1 cellular context compared by ENCODE assay signal in the genomic region with DNA sequence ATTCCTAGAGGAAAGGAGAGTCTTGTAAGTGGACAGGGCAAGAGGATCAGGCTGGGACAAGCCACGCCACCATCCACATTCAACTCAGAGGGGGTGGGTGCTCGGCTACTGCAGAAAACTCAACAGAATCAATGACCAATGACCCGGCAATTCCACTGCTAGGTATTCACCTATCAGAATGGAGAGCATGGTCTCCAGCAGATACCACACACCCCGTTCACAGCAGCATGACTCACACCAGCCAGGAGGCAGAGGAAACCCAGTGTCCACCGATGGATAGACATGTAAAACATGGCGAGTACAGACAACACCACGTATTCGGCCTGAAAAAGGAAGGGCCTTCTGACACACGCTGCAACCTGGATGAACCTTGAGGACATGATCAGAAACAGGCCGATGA.
TF ChIP-seq lines count a peak whose summit lies in the region.

No MANE protein-coding gene starts in this region.

TF ChIP-seq in GM23338, 12 proteins besides CTCF, POLR2A, EP300 and RAD21:
- TF ChIP-seq, protein P1, sequence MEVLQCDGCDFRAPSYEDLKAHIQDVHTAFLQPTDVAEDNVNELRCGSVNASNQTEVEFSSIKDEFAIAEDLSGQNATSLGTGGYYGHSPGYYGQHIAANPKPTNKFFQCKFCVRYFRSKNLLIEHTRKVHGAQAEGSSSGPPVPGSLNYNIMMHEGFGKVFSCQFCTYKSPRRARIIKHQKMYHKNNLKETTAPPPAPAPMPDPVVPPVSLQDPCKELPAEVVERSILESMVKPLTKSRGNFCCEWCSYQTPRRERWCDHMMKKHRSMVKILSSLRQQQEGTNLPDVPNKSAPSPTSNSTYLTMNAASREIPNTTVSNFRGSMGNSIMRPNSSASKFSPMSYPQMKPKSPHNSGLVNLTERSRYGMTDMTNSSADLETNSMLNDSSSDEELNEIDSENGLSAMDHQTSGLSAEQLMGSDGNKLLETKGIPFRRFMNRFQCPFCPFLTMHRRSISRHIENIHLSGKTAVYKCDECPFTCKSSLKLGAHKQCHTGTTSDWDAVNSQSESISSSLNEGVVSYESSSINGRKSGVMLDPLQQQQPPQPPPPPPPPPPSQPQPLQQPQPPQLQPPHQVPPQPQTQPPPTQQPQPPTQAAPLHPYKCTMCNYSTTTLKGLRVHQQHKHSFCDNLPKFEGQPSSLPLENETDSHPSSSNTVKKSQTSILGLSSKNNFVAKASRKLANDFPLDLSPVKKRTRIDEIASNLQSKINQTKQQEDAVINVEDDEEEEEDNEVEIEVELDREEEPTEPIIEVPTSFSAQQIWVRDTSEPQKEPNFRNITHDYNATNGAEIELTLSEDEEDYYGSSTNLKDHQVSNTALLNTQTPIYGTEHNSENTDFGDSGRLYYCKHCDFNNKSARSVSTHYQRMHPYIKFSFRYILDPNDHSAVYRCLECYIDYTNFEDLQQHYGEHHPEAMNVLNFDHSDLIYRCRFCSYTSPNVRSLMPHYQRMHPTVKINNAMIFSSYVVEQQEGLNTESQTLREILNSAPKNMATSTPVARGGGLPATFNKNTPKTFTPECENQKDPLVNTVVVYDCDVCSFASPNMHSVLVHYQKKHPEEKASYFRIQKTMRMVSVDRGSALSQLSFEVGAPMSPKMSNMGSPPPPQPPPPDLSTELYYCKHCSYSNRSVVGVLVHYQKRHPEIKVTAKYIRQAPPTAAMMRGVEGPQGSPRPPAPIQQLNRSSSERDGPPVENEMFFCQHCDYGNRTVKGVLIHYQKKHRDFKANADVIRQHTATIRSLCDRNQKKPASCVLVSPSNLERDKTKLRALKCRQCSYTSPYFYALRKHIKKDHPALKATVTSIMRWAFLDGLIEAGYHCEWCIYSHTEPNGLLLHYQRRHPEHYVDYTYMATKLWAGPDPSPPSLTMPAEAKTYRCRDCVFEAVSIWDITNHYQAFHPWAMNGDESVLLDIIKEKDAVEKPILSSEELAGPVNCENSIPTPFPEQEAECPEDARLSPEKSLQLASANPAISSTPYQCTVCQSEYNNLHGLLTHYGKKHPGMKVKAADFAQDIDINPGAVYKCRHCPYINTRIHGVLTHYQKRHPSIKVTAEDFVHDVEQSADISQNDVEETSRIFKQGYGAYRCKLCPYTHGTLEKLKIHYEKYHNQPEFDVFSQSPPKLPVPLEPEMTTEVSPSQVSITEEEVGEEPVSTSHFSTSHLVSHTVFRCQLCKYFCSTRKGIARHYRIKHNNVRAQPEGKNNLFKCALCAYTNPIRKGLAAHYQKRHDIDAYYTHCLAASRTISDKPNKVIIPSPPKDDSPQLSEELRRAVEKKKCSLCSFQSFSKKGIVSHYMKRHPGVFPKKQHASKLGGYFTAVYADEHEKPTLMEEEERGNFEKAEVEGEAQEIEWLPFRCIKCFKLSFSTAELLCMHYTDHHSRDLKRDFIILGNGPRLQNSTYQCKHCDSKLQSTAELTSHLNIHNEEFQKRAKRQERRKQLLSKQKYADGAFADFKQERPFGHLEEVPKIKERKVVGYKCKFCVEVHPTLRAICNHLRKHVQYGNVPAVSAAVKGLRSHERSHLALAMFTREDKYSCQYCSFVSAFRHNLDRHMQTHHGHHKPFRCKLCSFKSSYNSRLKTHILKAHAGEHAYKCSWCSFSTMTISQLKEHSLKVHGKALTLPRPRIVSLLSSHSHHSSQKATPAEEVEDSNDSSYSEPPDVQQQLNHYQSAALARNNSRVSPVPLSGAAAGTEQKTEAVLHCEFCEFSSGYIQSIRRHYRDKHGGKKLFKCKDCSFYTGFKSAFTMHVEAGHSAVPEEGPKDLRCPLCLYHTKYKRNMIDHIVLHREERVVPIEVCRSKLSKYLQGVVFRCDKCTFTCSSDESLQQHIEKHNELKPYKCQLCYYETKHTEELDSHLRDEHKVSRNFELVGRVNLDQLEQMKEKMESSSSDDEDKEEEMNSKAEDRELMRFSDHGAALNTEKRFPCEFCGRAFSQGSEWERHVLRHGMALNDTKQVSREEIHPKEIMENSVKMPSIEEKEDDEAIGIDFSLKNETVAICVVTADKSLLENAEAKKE (CRISPR knock-in tag; IDR thresholded peaks at IDR 0.05): no peak
- TF ChIP-seq ZNF331 (CRISPR knock-in tag; IDR thresholded peaks at IDR 0.05; ENCODE audit: low read depth) (no peak), POLR2AphosphoS5 (IDR thresholded peaks at IDR 0.05; ENCODE audit: low read depth) (no peak), JUNB (IDR thresholded peaks at IDR 0.05; ENCODE audit: unreplicated experiment) (no peak)
- TF ChIP-seq, protein P2, sequence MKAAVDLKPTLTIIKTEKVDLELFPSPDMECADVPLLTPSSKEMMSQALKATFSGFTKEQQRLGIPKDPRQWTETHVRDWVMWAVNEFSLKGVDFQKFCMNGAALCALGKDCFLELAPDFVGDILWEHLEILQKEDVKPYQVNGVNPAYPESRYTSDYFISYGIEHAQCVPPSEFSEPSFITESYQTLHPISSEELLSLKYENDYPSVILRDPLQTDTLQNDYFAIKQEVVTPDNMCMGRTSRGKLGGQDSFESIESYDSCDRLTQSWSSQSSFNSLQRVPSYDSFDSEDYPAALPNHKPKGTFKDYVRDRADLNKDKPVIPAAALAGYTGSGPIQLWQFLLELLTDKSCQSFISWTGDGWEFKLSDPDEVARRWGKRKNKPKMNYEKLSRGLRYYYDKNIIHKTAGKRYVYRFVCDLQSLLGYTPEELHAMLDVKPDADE (IDR thresholded peaks at IDR 0.05): no peak
- TF ChIP-seq, protein P3, sequence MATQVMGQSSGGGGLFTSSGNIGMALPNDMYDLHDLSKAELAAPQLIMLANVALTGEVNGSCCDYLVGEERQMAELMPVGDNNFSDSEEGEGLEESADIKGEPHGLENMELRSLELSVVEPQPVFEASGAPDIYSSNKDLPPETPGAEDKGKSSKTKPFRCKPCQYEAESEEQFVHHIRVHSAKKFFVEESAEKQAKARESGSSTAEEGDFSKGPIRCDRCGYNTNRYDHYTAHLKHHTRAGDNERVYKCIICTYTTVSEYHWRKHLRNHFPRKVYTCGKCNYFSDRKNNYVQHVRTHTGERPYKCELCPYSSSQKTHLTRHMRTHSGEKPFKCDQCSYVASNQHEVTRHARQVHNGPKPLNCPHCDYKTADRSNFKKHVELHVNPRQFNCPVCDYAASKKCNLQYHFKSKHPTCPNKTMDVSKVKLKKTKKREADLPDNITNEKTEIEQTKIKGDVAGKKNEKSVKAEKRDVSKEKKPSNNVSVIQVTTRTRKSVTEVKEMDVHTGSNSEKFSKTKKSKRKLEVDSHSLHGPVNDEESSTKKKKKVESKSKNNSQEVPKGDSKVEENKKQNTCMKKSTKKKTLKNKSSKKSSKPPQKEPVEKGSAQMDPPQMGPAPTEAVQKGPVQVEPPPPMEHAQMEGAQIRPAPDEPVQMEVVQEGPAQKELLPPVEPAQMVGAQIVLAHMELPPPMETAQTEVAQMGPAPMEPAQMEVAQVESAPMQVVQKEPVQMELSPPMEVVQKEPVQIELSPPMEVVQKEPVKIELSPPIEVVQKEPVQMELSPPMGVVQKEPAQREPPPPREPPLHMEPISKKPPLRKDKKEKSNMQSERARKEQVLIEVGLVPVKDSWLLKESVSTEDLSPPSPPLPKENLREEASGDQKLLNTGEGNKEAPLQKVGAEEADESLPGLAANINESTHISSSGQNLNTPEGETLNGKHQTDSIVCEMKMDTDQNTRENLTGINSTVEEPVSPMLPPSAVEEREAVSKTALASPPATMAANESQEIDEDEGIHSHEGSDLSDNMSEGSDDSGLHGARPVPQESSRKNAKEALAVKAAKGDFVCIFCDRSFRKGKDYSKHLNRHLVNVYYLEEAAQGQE (IDR thresholded peaks at IDR 0.05; ENCODE audit: unreplicated experiment): no peak
